Comparison of ENCODE assay signal across 9 cellular contexts in the genomic region with DNA sequence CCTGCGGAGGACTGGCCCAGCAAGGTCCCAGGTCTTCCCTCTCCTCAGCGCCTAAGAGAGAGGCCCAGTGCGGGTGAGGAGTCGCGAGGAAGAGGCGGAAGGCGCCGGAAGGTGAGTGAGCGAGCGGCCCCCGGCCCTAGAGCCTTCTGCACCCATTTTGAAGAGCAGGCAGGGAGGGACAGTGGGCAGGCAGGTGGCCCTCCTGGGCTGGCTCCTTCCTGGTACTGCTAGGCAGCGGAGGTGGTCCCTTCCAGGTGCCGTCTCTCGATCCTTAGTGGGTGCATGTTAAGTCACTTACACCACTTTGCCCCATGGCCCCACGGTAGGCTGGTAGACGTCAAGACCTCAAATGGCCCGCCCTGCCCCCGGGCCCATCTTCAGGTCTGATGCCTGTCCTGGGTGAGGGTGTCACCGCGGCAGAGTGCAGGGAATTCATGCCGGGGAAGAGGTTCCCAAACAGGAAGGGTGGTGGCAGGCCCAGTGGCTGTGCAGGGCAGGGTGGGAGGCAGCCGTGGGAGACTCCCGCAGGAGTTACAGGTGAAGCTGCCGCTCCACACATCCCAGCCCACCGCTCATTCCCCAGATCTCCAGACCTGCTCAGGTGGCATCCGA. TPM values are rescaled to one million over a fixed set of nuclear protein-coding genes. Genes with fewer than 3 reads are reported as not detected.
A peak's percentile ranks its signal among the peaks of the same experiment; 100 is the strongest.
DNase-seq lines count a peak whose midpoint lies in the region; TF ChIP-seq lines count a peak whose summit lies in the region.
"Had no signal": no experiment of that assay in that cellular context is flagged by ENCODE, and none has a peak within 500 bp of the region (broad histone marks: within the 10 kb centered on the region; RNA-seq: fewer than 3 reads in every experiment).

No MANE protein-coding gene starts in this region.

- peaks cover 6 to 16% of the 10 kb centered on the region in 2 donors for H3K4me1 ChIP-seq in breast epithelium
- peaks cover 14% of the 10 kb centered on the region for H3K4me1 ChIP-seq in mononuclear cell (ENCODE audit: insufficient read depth, low read length)
- H3K4me1 ChIP-seq in urinary bladder (ENCODE audit: insufficient read depth) = no peaks in the 10 kb centered on the region
- peaks cover 16% of the 10 kb centered on the region for H3K4me1 ChIP-seq in SJCRH30

- no peak for TF ChIP-seq CTCF in breast epithelium (IDR thresholded peaks at IDR 0.05)
- no peak for TF ChIP-seq CTCF in MCF 10A (IDR thresholded peaks at IDR 0.05; ENCODE audit: unreplicated experiment)
- TF ChIP-seq CTCF in chondrocyte (IDR thresholded peaks at IDR 0.05) = no peak

- no peak overlapping the region for H3K27ac Mint-ChIP-seq in MCF 10A (ENCODE audit: low read depth, unreplicated experiment)
- no peak overlapping the region for H3K27ac Mint-ChIP-seq in chondrocyte (ENCODE audit: unreplicated experiment)

- H3K4me3 Mint-ChIP-seq in MCF 10A (ENCODE audit: unreplicated experiment) = no peak overlapping the region
- peak overlapping the region; percentile 70 for H3K4me3 Mint-ChIP-seq in chondrocyte (ENCODE audit: unreplicated experiment)

- H3K36me3 Mint-ChIP-seq in MCF 10A (ENCODE audit: insufficient read depth, unreplicated experiment) = peaks cover 28% of the 10 kb centered on the region
- no peaks in the 10 kb centered on the region for H3K36me3 Mint-ChIP-seq in chondrocyte (ENCODE audit: low read depth)

- intact Hi-C loops in breast epithelium (cut with DNase I; ENCODE audit: low total_unique reads) = no loop called here
- intact Hi-C loops in MCF 10A (cut with micrococcal nuclease) = no loop called here

- DNase-seq in breast epithelium (ENCODE audit: low spot score in 2 of 2) (no peak), MCF 10A (ENCODE audit: unreplicated experiment) (no peak), chondrocyte (ENCODE audit: low spot score) (peak; percentile 91), SJCRH30 (no peak), NOMO-1 treated with DMSO at 0.1 percent for 48 hours (lab: John Stamatoyannopoulos, UW; ENCODE audit: unreplicated experiment) (no peak), amygdala (lab: John Stamatoyannopoulos, UW) (no peak)

- 44% methylated on average over 26 of the region's 26 CpGs for WGBS in urinary bladder

- H3K9me3 Mint-ChIP-seq in MCF 10A (ENCODE audit: unreplicated experiment) (no peaks in the 10 kb centered on the region), chondrocyte (ENCODE audit: low read depth) (no peaks in the 10 kb centered on the region)

- H3K27ac ChIP-seq in breast epithelium (peak overlapping the region in 1 of 2 donors; percentile 40), urinary bladder (ENCODE audit: low read depth) (no peak overlapping the region), SJCRH30 (no peak overlapping the region)

- no peak for TF ChIP-seq POLR2A in breast epithelium (IDR thresholded peaks at IDR 0.05)

- no peaks in the 10 kb centered on the region for H3K27me3 Mint-ChIP-seq in MCF 10A (ENCODE audit: insufficient read depth, unreplicated experiment)
- H3K27me3 Mint-ChIP-seq in chondrocyte (ENCODE audit: low read depth) = peaks cover 7% of the 10 kb centered on the region

- BruUV-seq in MCF 10A (replicated peaks; lab: Mats Ljungman, UMichigan) = no TSS peak

- no peaks in the 10 kb centered on the region for H3K9me3 ChIP-seq in breast epithelium
- no peaks in the 10 kb centered on the region for H3K9me3 ChIP-seq in mononuclear cell (ENCODE audit: low read depth, low read length)
- no peaks in the 10 kb centered on the region for H3K9me3 ChIP-seq in SJCRH30 (replicated peaks)

- H3K27me3 ChIP-seq in breast epithelium (no peaks in the 10 kb centered on the region), mononuclear cell (ENCODE audit: insufficient read depth, low read length) (peaks cover 35% of the 10 kb centered on the region), SJCRH30 (no peaks in the 10 kb centered on the region)

- CTCF ChIA-PET in MCF 10A (lab: Yijun Ruan, JAX) = interaction anchor here (2.9 kb wide), 1 partner anchor 21 kb away, joined by 20 read pairs; no protein-coding TSS in a partner anchor

- H3K4me1 Mint-ChIP-seq in MCF 10A (ENCODE audit: insufficient read depth, unreplicated experiment) = peaks cover 12% of the 10 kb centered on the region
- H3K4me1 Mint-ChIP-seq in chondrocyte (ENCODE audit: low read depth) = peaks cover 6% of the 10 kb centered on the region

- H3K36me3 ChIP-seq in breast epithelium = no peaks in the 10 kb centered on the region
- no peaks in the 10 kb centered on the region for H3K36me3 ChIP-seq in urinary bladder (ENCODE audit: insufficient read depth)
- no peaks in the 10 kb centered on the region for H3K36me3 ChIP-seq in SJCRH30

- POLR2A ChIA-PET in MCF 10A (lab: Yijun Ruan, JAX) = no interaction called here

- H3K4me3 ChIP-seq in breast epithelium = peak overlapping the region; percentile 46 to 66 (median 61)
- peak overlapping the region; percentile 24 for H3K4me3 ChIP-seq in mononuclear cell (ENCODE audit: low read length)
- peak overlapping the region; percentile 44 for H3K4me3 ChIP-seq in urinary bladder (ENCODE audit: low read depth, low read length)
- H3K4me3 ChIP-seq in SJCRH30 = no peak overlapping the region

RNA-seq across cellular contexts. Expression of gene PAK6, which starts 14.4 kb away (rescaled TPM):
- 10 to 100 TPM in 1 of 3 donors, 1 to 10 TPM in 1, under 1 TPM in 1; 0.80 to 11.0 (median 9.5) TPM for total RNA-seq in breast epithelium
- total RNA-seq in MCF 10A (2022) = 9.3 and 9.5 TPM in 2 replicates
- total RNA-seq in chondrocyte = 0.37 to 0.41 TPM in 2 of 3 replicates, not detected in the other
- 0.42 TPM for total RNA-seq in mononuclear cell
- total RNA-seq in urinary bladder = 2.0 TPM
- 2.0 TPM for polyA plus RNA-seq in urinary bladder
- total RNA-seq in SJCRH30 (2014; rRNA removed; shearing (Covaris generic)) = not detected in 2 replicates
- total RNA-seq: lung microvascular endothelial cell had no signal

RNA-seq across cellular contexts. Expression of gene ANKRD63, which starts 29.6 kb away (rescaled TPM):
- total RNA-seq in breast epithelium (not detected), MCF 10A (2022) (not detected in 2 replicates), chondrocyte (0.25 to 1.1 TPM in 2 of 3 replicates, not detected in the other), mononuclear cell (not detected), urinary bladder (not detected)
- not detected for polyA plus RNA-seq in urinary bladder
- total RNA-seq in SJCRH30 (2014; rRNA removed; shearing (Covaris generic)) = 0.12 and 0.35 TPM in 2 replicates
- total RNA-seq: lung microvascular endothelial cell had no signal

RNA-seq across cellular contexts. Expression of gene PLCB2, which starts 54.5 kb away (rescaled TPM):
- total RNA-seq in breast epithelium (10 to 100 TPM in 2 of 3 donors, 1 to 10 TPM in 1; 4.3 to 17.9 (median 13.6) TPM), MCF 10A (2022) (0.15 and 0.84 TPM in 2 replicates), chondrocyte (1.4 to 3.4 TPM (median 2.8 TPM) in 3 replicates), mononuclear cell (61.7 TPM), urinary bladder (3.9 TPM)
- polyA plus RNA-seq in urinary bladder = 9.8 TPM
- total RNA-seq in SJCRH30 (2014; rRNA removed; shearing (Covaris generic)) = 2.0 and 2.9 TPM in 2 replicates
